Comparison of ENCODE assay signal across 1 cellular context in genomic region chr12:57152408-57153038, GRCh38.
TF ChIP-seq lines count a peak whose summit lies in the region.

No MANE protein-coding gene starts in this region.

TF ChIP-seq in IMR-90, 13 proteins besides CTCF, POLR2A, EP300 and RAD21:
- TF ChIP-seq CHD1 (IDR thresholded peaks at IDR 0.05; ENCODE audit: low read depth, low read length) (no peak), RCOR1 (IDR thresholded peaks at IDR 0.05; ENCODE audit: insufficient replicate concordance, low read length) (no peak), SMC3 (IDR thresholded peaks at IDR 0.05; ENCODE audit: low read depth, low read length) (no peak), ELK1 (IDR thresholded peaks at IDR 0.05; ENCODE audit: borderline replicate concordance, low read depth, low read length) (no peak), MAZ (IDR thresholded peaks at IDR 0.05; ENCODE audit: borderline replicate concordance, low read depth, low read length) (no peak), MXI1 (IDR thresholded peaks at IDR 0.05; ENCODE audit: borderline replicate concordance, low read depth, low read length) (no peak), RFX5 (IDR thresholded peaks at IDR 0.05; ENCODE audit: low read depth, low read length) (no peak), CEBPB (IDR thresholded peaks at IDR 0.05; ENCODE audit: low read depth, low read length) (no peak), USF2 (IDR thresholded peaks at IDR 0.05; ENCODE audit: low read depth, low read length) (no peak), BHLHE40 (IDR thresholded peaks at IDR 0.05; ENCODE audit: low read depth, low read length) (no peak), NFE2L2 (IDR thresholded peaks at IDR 0.05; ENCODE audit: low read depth, low read length) (no peak), MAFK (IDR thresholded peaks at IDR 0.05; ENCODE audit: low read depth, low read length) (no peak), FOS (IDR thresholded peaks at IDR 0.05; ENCODE audit: low read depth, low read length) (no peak)
TF ChIP-seq in IMR-90: peak in this region for 0.
